8 cellular contexts compared by ENCODE assay signal in the genomic region with DNA sequence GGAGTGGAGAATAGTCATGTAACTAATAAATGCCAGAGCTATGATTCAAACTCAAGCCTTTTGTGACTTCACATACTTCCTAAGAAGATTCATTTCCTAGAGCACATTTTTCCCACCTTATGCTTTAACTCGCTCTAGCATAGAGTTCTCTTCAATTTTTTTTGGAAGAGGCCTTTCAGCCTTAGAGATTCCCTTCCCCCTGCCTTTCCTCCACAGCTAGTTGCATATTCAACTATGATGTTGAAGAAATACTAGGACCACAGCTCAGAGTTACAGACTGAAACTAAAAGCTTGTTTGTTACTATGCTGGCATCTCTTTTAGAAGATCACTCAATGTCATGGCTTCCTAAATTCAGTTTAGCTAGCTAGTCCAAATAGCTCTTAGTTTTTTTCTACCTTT.
DNase-seq lines count a peak whose midpoint lies in the region; ATAC-seq and TF ChIP-seq lines count a peak whose summit lies in the region.
"Not testable (repeated sequence)": the region's sequence is repeated elsewhere in the genome, so short reads cannot be mapped to it uniquely, and the experiment has no call there.

No MANE protein-coding gene starts in this region.

- peak overlapping the region; percentile 12 for H3K4me3 Mint-ChIP-seq in activated naive CD4-positive, alpha-beta T cell treated with anti-CD3 and anti-CD28 coated beads for 36 hours
- peak overlapping the region; percentile 45 for H3K4me3 Mint-ChIP-seq in dendritic cell treated with granulocyte-macrophage colony-stimulating factor and Interleukin-4, amounts not matched to agents 40 ng/mL and 50 ng/mL, for 4 days

- CTCF ChIA-PET in SK-N-SH (lab: Yijun Ruan, JAX); activated naive CD4-positive, alpha-beta T cell treated with anti-CD3 and anti-CD28 coated beads for 36 hours (lab: Charles Lee): not testable (repeated sequence)

- H3K27ac ChIP-seq in SK-N-SH (ENCODE audit: low read depth in 2 of 2, low read length in 1 of 2) = peak overlapping the region; percentile 64 to 96; a peak in 3 of 4 replicates

- H3K36me3 Mint-ChIP-seq in activated naive CD4-positive, alpha-beta T cell treated with anti-CD3 and anti-CD28 coated beads for 36 hours (ENCODE audit: low read depth) = peaks cover 21% of the 10 kb centered on the region
- peaks cover 29% of the 10 kb centered on the region for H3K36me3 Mint-ChIP-seq in dendritic cell treated with granulocyte-macrophage colony-stimulating factor and Interleukin-4, amounts not matched to agents 40 ng/mL and 50 ng/mL, for 4 days (ENCODE audit: low read depth)

- DNase-seq in A172 (ENCODE audit: low spot score) = peak; percentile 57
- peak; percentile 24 for DNase-seq in GM04504 (ENCODE audit: low read depth)
- DNase-seq in SK-N-SH; activated naive CD4-positive, alpha-beta T cell treated with anti-CD3 and anti-CD28 coated beads for 36 hours: not testable (repeated sequence)
- DNase-seq in myocyte (ENCODE audit: low read depth) = peak; percentile 2

- peak overlapping the region; percentile 55 for H3K4me2 ChIP-seq in SK-N-SH

- not testable (repeated sequence) for H3K27me3 Mint-ChIP-seq in activated naive CD4-positive, alpha-beta T cell treated with anti-CD3 and anti-CD28 coated beads for 36 hours (ENCODE audit: low read depth); dendritic cell treated with granulocyte-macrophage colony-stimulating factor and Interleukin-4, amounts not matched to agents 40 ng/mL and 50 ng/mL, for 4 days

- intact Hi-C loops in activated naive CD4-positive, alpha-beta T cell treated with anti-CD3 and anti-CD28 coated beads for 36 hours (cut with micrococcal nuclease); dendritic cell treated with granulocyte-macrophage colony-stimulating factor and Interleukin-4, amounts not matched to agents 40 ng/mL and 50 ng/mL, for 4 days (cut with micrococcal nuclease): not testable (repeated sequence)

- peak; percentile 42 for ATAC-seq in GM21723 (IDR thresholded peaks at IDR 0.05; ENCODE audit: unreplicated experiment)
- peak; percentile 52 for ATAC-seq in HG03460 (IDR thresholded peaks at IDR 0.05; ENCODE audit: unreplicated experiment)

- not testable (repeated sequence) for TF ChIP-seq EP300 in SK-N-SH (IDR thresholded peaks at IDR 0.05; ENCODE audit: borderline replicate concordance in 1 of 2, low read depth in 1 of 2, low read length in 1 of 2)

- H3K4me3 ChIP-seq in SK-N-SH (ENCODE audit: low read depth in 2 of 2, low read length in 1 of 2) = not testable (repeated sequence)

- not testable (repeated sequence) for H3K27me3 ChIP-seq in SK-N-SH (ENCODE audit: insufficient read depth)

- H2AFZ ChIP-seq in SK-N-SH (ENCODE audit: low read depth) = not testable (repeated sequence)

- peak overlapping the region; percentile 63; the same call in 1 of the 2 replicates for H3K9ac ChIP-seq in SK-N-SH

- not testable (repeated sequence) for H3K4me1 ChIP-seq in SK-N-SH (ENCODE audit: control insufficient read depth in 1 of 2, insufficient read depth in 2 of 2, low read depth in 1 of 2, low read length in 1 of 2)

- not testable (repeated sequence) for H3K9me3 ChIP-seq in SK-N-SH

- H3K9me3 Mint-ChIP-seq in activated naive CD4-positive, alpha-beta T cell treated with anti-CD3 and anti-CD28 coated beads for 36 hours; dendritic cell treated with granulocyte-macrophage colony-stimulating factor and Interleukin-4, amounts not matched to agents 40 ng/mL and 50 ng/mL, for 4 days: not testable (repeated sequence)

- peak overlapping the region; percentile 69 for H3K27ac Mint-ChIP-seq in activated naive CD4-positive, alpha-beta T cell treated with anti-CD3 and anti-CD28 coated beads for 36 hours
- H3K27ac Mint-ChIP-seq in dendritic cell treated with granulocyte-macrophage colony-stimulating factor and Interleukin-4, amounts not matched to agents 40 ng/mL and 50 ng/mL, for 4 days = peak overlapping the region; percentile 80

- not testable (repeated sequence) for TF ChIP-seq CTCF in SK-N-SH (IDR thresholded peaks at IDR 0.05)

- H3F3A ChIP-seq in SK-N-SH (replicated peaks; ENCODE audit: insufficient read depth) = not testable (repeated sequence)

- POLR2A ChIA-PET in SK-N-SH (lab: Yijun Ruan, JAX) = not testable (repeated sequence)

- H3K4me1 Mint-ChIP-seq in activated naive CD4-positive, alpha-beta T cell treated with anti-CD3 and anti-CD28 coated beads for 36 hours (ENCODE audit: low read depth) = peaks cover 12% of the 10 kb centered on the region
- not testable (repeated sequence) for H3K4me1 Mint-ChIP-seq in dendritic cell treated with granulocyte-macrophage colony-stimulating factor and Interleukin-4, amounts not matched to agents 40 ng/mL and 50 ng/mL, for 4 days (ENCODE audit: low read depth)

- TF ChIP-seq RAD21 in SK-N-SH (IDR thresholded peaks at IDR 0.05; ENCODE audit: low read length) = not testable (repeated sequence)

- H3K79me2 ChIP-seq in SK-N-SH (ENCODE audit: insufficient read depth) = not testable (repeated sequence)

- peaks cover 25 to 30% of the 10 kb centered on the region in 2 experiments for H3K36me3 ChIP-seq in SK-N-SH (replicated peaks in 1 of 2; ENCODE audit: control insufficient read depth in 1 of 2, insufficient read depth in 2 of 2, low read length in 1 of 2)

- H4K20me1 ChIP-seq in SK-N-SH (ENCODE audit: insufficient read depth) = not testable (repeated sequence)

- H3K9me2 ChIP-seq in SK-N-SH = not testable (repeated sequence)

- WGBS in SK-N-SH (ENCODE audit: low lambda C conversion rate) = 10% methylated on average over 1 of the region's 1 CpG
